In genomic region chr1:22188436-22188835, GRCh38 we compare ENCODE assay signal across 24 cellular contexts.
"Had no signal": no experiment of that assay in that cellular context is flagged by ENCODE, and none has a peak within 500 bp of the region (broad histone marks: within the 10 kb centered on the region; RNA-seq: fewer than 3 reads in every experiment).

No MANE protein-coding gene starts in this region.

- H3K36me3 Mint-ChIP-seq: mesothelial cell of epicardium had no signal

- H3K9me3 ChIP-seq: colonic mucosa, esophagus squamous epithelium, gastrocnemius medialis, heart right ventricle, left lung, lower lobe of right lung, mucosa of descending colon had no signal

- H3K4me3 Mint-ChIP-seq: dendritic cell treated with granulocyte-macrophage colony-stimulating factor and Interleukin-4, amounts not matched to agents 40 ng/mL and 50 ng/mL, for 4 days; effector memory CD8-positive, alpha-beta T cell; endodermal cell; mesothelial cell of epicardium had no signal

- H3K27ac Mint-ChIP-seq: dendritic cell treated with granulocyte-macrophage colony-stimulating factor and Interleukin-4, amounts not matched to agents 40 ng/mL and 50 ng/mL, for 4 days; effector memory CD8-positive, alpha-beta T cell; endodermal cell; mesothelial cell of epicardium had no signal

- H3K27ac ChIP-seq: colonic mucosa, epithelial cell of prostate, esophagus squamous epithelium, gastrocnemius medialis, heart right ventricle, left lung, lower lobe of right lung had no signal

- ATAC-seq: effector memory CD8-positive, alpha-beta T cell; esophagus mucosa; gastrocnemius medialis; heart right ventricle; left cardiac atrium; left lung; left ventricle myocardium superior; lower lobe of right lung; mucosa of descending colon had no signal

- H3K36me3 ChIP-seq: colonic mucosa, esophagus squamous epithelium, gastrocnemius medialis, heart right ventricle, left lung, lower lobe of right lung had no signal

- H3K27me3 ChIP-seq: colonic mucosa had no signal

- H3K4me3 ChIP-seq: colonic mucosa, esophagus squamous epithelium, gastrocnemius medialis, heart right ventricle, left lung, lower lobe of right lung, mucosa of descending colon had no signal

- DNase-seq: colonic mucosa; cortex of kidney; effector CD4-positive, alpha-beta T cell; effector memory CD8-positive, alpha-beta T cell; endodermal cell; erythroblast; esophagus squamous epithelium; foreskin fibroblast; foreskin melanocyte; gastrocnemius medialis; glutamatergic neuron; head of caudate nucleus; heart right ventricle; hippocampal formation; left cardiac atrium; left lung; left ventricle myocardium superior; lower lobe of right lung; mesenchymal stem cell; mucosa of descending colon had no signal

- H3K4me1 ChIP-seq: colonic mucosa, esophagus squamous epithelium, gastrocnemius medialis, heart right ventricle, left lung, lower lobe of right lung had no signal

- H3K9me3 Mint-ChIP-seq: dendritic cell treated with granulocyte-macrophage colony-stimulating factor and Interleukin-4, amounts not matched to agents 40 ng/mL and 50 ng/mL, for 4 days; effector memory CD8-positive, alpha-beta T cell; endodermal cell; mesothelial cell of epicardium had no signal
